In the genomic region with DNA sequence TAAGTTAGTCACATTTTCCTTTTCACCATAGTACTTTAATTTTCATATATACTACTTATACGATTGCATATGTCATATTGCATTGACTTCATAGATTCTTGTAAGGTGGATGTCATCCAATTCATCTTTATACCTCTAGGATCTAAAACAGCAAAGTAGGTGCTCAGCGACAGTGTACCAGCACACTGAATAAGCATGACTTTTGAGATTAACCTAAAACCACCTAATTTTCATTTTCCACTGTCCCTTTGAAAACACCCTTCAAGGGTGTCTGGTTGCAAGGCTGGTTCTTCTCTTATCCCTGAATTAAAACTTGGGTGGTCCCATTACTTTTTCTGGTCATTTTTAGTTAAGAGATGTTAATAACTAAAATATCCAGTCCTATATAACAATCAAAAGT, we compare ENCODE assay signal across 32 cellular contexts. TPM values are rescaled to one million over a fixed set of nuclear protein-coding genes. Genes with fewer than 3 reads are reported as not detected.
A peak's percentile ranks its signal among the peaks of the same experiment; 100 is the strongest.
DNase-seq lines count a peak whose midpoint lies in the region; ATAC-seq, FAIRE-seq and TF ChIP-seq lines count a peak whose summit lies in the region.
"Had no signal": no experiment of that assay in that cellular context is flagged by ENCODE, and none has a peak within 500 bp of the region (broad histone marks: within the 10 kb centered on the region; RNA-seq: fewer than 3 reads in every experiment).

No MANE protein-coding gene starts in this region.

- peak; percentile 38 for ATAC-seq in GM18861 (IDR thresholded peaks at IDR 0.05; ENCODE audit: unreplicated experiment)
- peak; percentile 48 for ATAC-seq in HG02798 (IDR thresholded peaks at IDR 0.05; ENCODE audit: poor library complexity, unreplicated experiment)
- no peak for ATAC-seq in left ventricle myocardium superior
- ATAC-seq in GM21576 (IDR thresholded peaks at IDR 0.05; ENCODE audit: unreplicated experiment), result no peak
- ATAC-seq in body of pancreas, result no peak
- ATAC-seq in GM21381 (IDR thresholded peaks at IDR 0.05; ENCODE audit: unreplicated experiment), result no peak
- ATAC-seq: esophagus mucosa, foreskin keratinocyte, K562, left cardiac atrium, right lobe of liver had no signal

- no peaks in the 10 kb centered on the region for H3K9me3 ChIP-seq in body of pancreas
- H3K9me3 ChIP-seq: Caco-2, right lobe of liver, tibial nerve had no signal

- H3K36me3 ChIP-seq in body of pancreas (replicated peaks in 1 of 2; ENCODE audit: insufficient read depth in 1 of 2, low read depth in 2 of 2), result no peaks in the 10 kb centered on the region
- H3K36me3 ChIP-seq: brain microvascular endothelial cell, right lobe of liver, tibial nerve had no signal

- peaks cover 46% of the 10 kb centered on the region for H3K4me1 Mint-ChIP-seq in activated T-helper 1 cell treated with anti-CD3 and anti-CD28 coated beads, Interleukin-12 subunit alpha, Interleukin-12 subunit beta, Interleukin-2, Interleukin-4 antibody, amounts not matched to agents 30 ng/mL and 10 ng/mL and 1 ng/mL, durations not matched to agents 14 hours and 24 hours and 36 hours (ENCODE audit: low read depth)

- H3K4me3 ChIP-seq in body of pancreas, result no peak overlapping the region
- H3K4me3 ChIP-seq: K562, right lobe of liver, tibial nerve had no signal

- DNase-seq in GM12892 (ENCODE audit: insufficient read length) (no peak), left ventricle myocardium superior (no peak), body of pancreas (no peak)
- no peak for DNase-seq in activated T-helper 1 cell treated with anti-CD3 and anti-CD28 coated beads, Interleukin-12 subunit alpha, Interleukin-12 subunit beta, Interleukin-2, Interleukin-4 antibody, amounts not matched to agents 30 ng/mL and 10 ng/mL and 1 ng/mL, durations not matched to agents 14 hours and 24 hours and 36 hours (ENCODE audit: low spot score)
- DNase-seq: activated CD4-positive, alpha-beta T cell treated with anti-CD3 and anti-CD28 coated beads, Interleukin-2, amount 10 ng/mL, durations not matched to agents 7 days and 5 days; activated CD8-positive, alpha-beta memory T cell treated with anti-CD3 and anti-CD28 coated beads, Interleukin-2, amount 50 U/mL, for 48 hours; activated gamma-delta T cell; brain microvascular endothelial cell; C1 segment of cervical spinal cord; Caco-2; DMS79; effector memory CD4-positive, alpha-beta T cell; foreskin keratinocyte; HCEC 1CT; left cardiac atrium; mesenchymal stem cell; NCI-H1436 treated with DMSO at 0.1 percent for 48 hours; NCI-H2171; NCI-H524; right lobe of liver; RPMI8226; stimulated activated CD4-positive, alpha-beta T cell treated with anti-CD3 and anti-CD28 coated beads, Interleukin-4, amount 100 ng/mL, for 4 hours; T-helper 2 cell had no signal

- intact Hi-C loops in activated T-helper 1 cell treated with anti-CD3 and anti-CD28 coated beads, Interleukin-12 subunit alpha, Interleukin-12 subunit beta, Interleukin-2, Interleukin-4 antibody, amounts not matched to agents 30 ng/mL and 10 ng/mL and 1 ng/mL, durations not matched to agents 14 hours and 24 hours and 36 hours (cut with micrococcal nuclease), result no loop called here
- intact Hi-C loops in left ventricle myocardium superior (cut with micrococcal nuclease) (no loop called here), body of pancreas (cut with DNase I) (no loop called here)

- TF ChIP-seq POLR2A in GM12892 (IDR thresholded peaks at IDR 0.05; ENCODE audit: low read depth, low read length), result no peak
- TF ChIP-seq POLR2A in body of pancreas (IDR thresholded peaks at IDR 0.05), result no peak

- peak overlapping the region; percentile 24 for H3K27ac Mint-ChIP-seq in activated T-helper 1 cell treated with anti-CD3 and anti-CD28 coated beads, Interleukin-12 subunit alpha, Interleukin-12 subunit beta, Interleukin-2, Interleukin-4 antibody, amounts not matched to agents 30 ng/mL and 10 ng/mL and 1 ng/mL, durations not matched to agents 14 hours and 24 hours and 36 hours
- H3K27ac Mint-ChIP-seq: activated CD4-positive, alpha-beta T cell treated with anti-CD3 and anti-CD28 coated beads, Interleukin-2, amount 10 ng/mL, durations not matched to agents 7 days and 5 days had no signal

- H3K27ac ChIP-seq in body of pancreas, result no peak overlapping the region
- H3K27ac ChIP-seq: brain microvascular endothelial cell, foreskin keratinocyte, right lobe of liver, tibial nerve had no signal

- no peak overlapping the region for H3K4me3 Mint-ChIP-seq in activated T-helper 1 cell treated with anti-CD3 and anti-CD28 coated beads, Interleukin-12 subunit alpha, Interleukin-12 subunit beta, Interleukin-2, Interleukin-4 antibody, amounts not matched to agents 30 ng/mL and 10 ng/mL and 1 ng/mL, durations not matched to agents 14 hours and 24 hours and 36 hours
- H3K4me3 Mint-ChIP-seq: activated CD4-positive, alpha-beta T cell treated with anti-CD3 and anti-CD28 coated beads, Interleukin-2, amount 10 ng/mL, durations not matched to agents 7 days and 5 days had no signal

- H3K4me1 ChIP-seq in body of pancreas, result no peaks in the 10 kb centered on the region
- H3K4me1 ChIP-seq: right lobe of liver had no signal

- FAIRE-seq in GM12892 (lab: Jason Lieb, UNC), result peak; percentile 76
- FAIRE-seq: colon, K562 had no signal

- peaks cover 16% of the 10 kb centered on the region for H3K36me3 Mint-ChIP-seq in activated T-helper 1 cell treated with anti-CD3 and anti-CD28 coated beads, Interleukin-12 subunit alpha, Interleukin-12 subunit beta, Interleukin-2, Interleukin-4 antibody, amounts not matched to agents 30 ng/mL and 10 ng/mL and 1 ng/mL, durations not matched to agents 14 hours and 24 hours and 36 hours (ENCODE audit: low read depth)

- no peak for TF ChIP-seq CTCF in body of pancreas (IDR thresholded peaks at IDR 0.05)

- WGBS in body of pancreas, 2 donors, result 81 to 92% methylated on average over 2 of the region's 2 CpGs

- no peaks in the 10 kb centered on the region for H3K27me3 Mint-ChIP-seq in activated T-helper 1 cell treated with anti-CD3 and anti-CD28 coated beads, Interleukin-12 subunit alpha, Interleukin-12 subunit beta, Interleukin-2, Interleukin-4 antibody, amounts not matched to agents 30 ng/mL and 10 ng/mL and 1 ng/mL, durations not matched to agents 14 hours and 24 hours and 36 hours (ENCODE audit: insufficient read depth)
- H3K27me3 Mint-ChIP-seq: activated CD4-positive, alpha-beta T cell treated with anti-CD3 and anti-CD28 coated beads, Interleukin-2, amount 10 ng/mL, durations not matched to agents 7 days and 5 days had no signal

- H3K9me3 Mint-ChIP-seq in activated T-helper 1 cell treated with anti-CD3 and anti-CD28 coated beads, Interleukin-12 subunit alpha, Interleukin-12 subunit beta, Interleukin-2, Interleukin-4 antibody, amounts not matched to agents 30 ng/mL and 10 ng/mL and 1 ng/mL, durations not matched to agents 14 hours and 24 hours and 36 hours, result no peaks in the 10 kb centered on the region

- H3K27me3 ChIP-seq in body of pancreas, result no peaks in the 10 kb centered on the region
- H3K27me3 ChIP-seq: brain microvascular endothelial cell, foreskin keratinocyte, right lobe of liver, tibial nerve had no signal

RNA-seq across cellular contexts. Expression of a gene that starts 4.4 kb away (rescaled TPM):
- 1.3 TPM for polyA plus RNA-seq in GM12892 (2012; ENCODE audit: missing spikeins)
- 7.9 and 8.9 TPM in 2 replicates for total RNA-seq in activated T-helper 1 cell treated with anti-CD3 and anti-CD28 coated beads, Interleukin-12 subunit alpha, Interleukin-12 subunit beta, Interleukin-2, Interleukin-4 antibody, amounts not matched to agents 30 ng/mL and 10 ng/mL and 1 ng/mL, durations not matched to agents 14 hours and 24 hours and 36 hours
- total RNA-seq in left ventricle myocardium superior, result not detected
- total RNA-seq in body of pancreas, result not detected
- total RNA-seq: left cardiac atrium, posterior vena cava had no signal

RNA-seq across cellular contexts. Expression of a gene that starts 25.6 kb away (rescaled TPM):
- 15.1 TPM for polyA plus RNA-seq in GM12892 (2012; ENCODE audit: missing spikeins)
- total RNA-seq in activated T-helper 1 cell treated with anti-CD3 and anti-CD28 coated beads, Interleukin-12 subunit alpha, Interleukin-12 subunit beta, Interleukin-2, Interleukin-4 antibody, amounts not matched to agents 30 ng/mL and 10 ng/mL and 1 ng/mL, durations not matched to agents 14 hours and 24 hours and 36 hours, result 54.8 and 61.9 TPM in 2 replicates
- total RNA-seq in left ventricle myocardium superior (40.9 TPM), body of pancreas (10 to 100 TPM; 11.9 to 28.3 TPM)

Comparison
In these comparisons a context has a peak if more than half of its experiments do, and no peak if none do; other contexts are left out.
1. ATAC-seq: peak in GM18861 (single experiment) and HG02798 (single experiment); none in left ventricle myocardium superior (single experiment), GM21576 (single experiment), body of pancreas (single experiment) and GM21381 (single experiment).